ENCODE assay signal across 1 cellular context in genomic region chr1:156836892-156837291, GRCh38.
TF ChIP-seq lines count a peak whose summit lies in the region.

No MANE protein-coding gene starts in this region.

TF ChIP-seq in H1, 55 proteins besides CTCF, POLR2A, EP300 and RAD21:
- TF ChIP-seq FOSL1 (IDR thresholded peaks at IDR 0.05; ENCODE audit: insufficient read depth, low read depth, low read length): no peak
